In genomic region chr12:129001-129400, GRCh38 we compare ENCODE assay signal across 29 cellular contexts.
"Had no signal": no experiment of that assay in that cellular context is flagged by ENCODE, and none has a peak within 500 bp of the region (broad histone marks: within the 10 kb centered on the region; RNA-seq: fewer than 3 reads in every experiment).

No MANE protein-coding gene starts in this region.

- H3K27me3 ChIP-seq: ascending aorta, cardiac muscle cell, colonic mucosa had no signal

- H3K27ac ChIP-seq: ascending aorta, cardiac muscle cell, colonic mucosa, VCaP had no signal

- H3K36me3 ChIP-seq: ascending aorta, cardiac muscle cell, colonic mucosa had no signal

- FAIRE-seq: bronchial epithelial cell, TTC549 had no signal

- DNase-seq: activated B cell treated with CpG ODN at 0.5 μM for 24 hours; activated CD4-positive, alpha-beta memory T cell treated with anti-CD3 and anti-CD28 coated beads for 36 hours; activated CD4-positive, alpha-beta T cell treated with anti-CD3 and anti-CD28 coated beads for 4 hours; activated CD4-positive, alpha-beta T cell treated with anti-CD3 and anti-CD28 coated beads, Interleukin-2, amount 10 ng/mL, durations not matched to agents 24 days and 14 days; activated CD4-positive, alpha-beta T cell treated with anti-CD3 and anti-CD28 coated beads, Interleukin-2, amount 50 U/mL, for 1 hour; activated CD4-positive, alpha-beta T cell treated with anti-CD3 and anti-CD28 coated beads, Interleukin-2, amount 50 U/mL, for 4 hours; activated CD4-positive, CD25-positive, alpha-beta regulatory T cell treated with anti-CD3 and anti-CD28 coated beads, Interleukin-2, amount 50 U/mL, for 72 hours; activated CD8-positive, alpha-beta memory T cell treated with anti-CD3 and anti-CD28 coated beads, Interleukin-2, amount 50 U/mL, for 4 hours; activated CD8-positive, alpha-beta T cell treated with anti-CD3 and anti-CD28 coated beads for 36 hours; activated effector memory CD4-positive, alpha-beta T cell treated with anti-CD3 and anti-CD28 coated beads, Interleukin-2, amount 50 U/mL, for 16 hours; activated naive CD4-positive, alpha-beta T cell treated with anti-CD3 and anti-CD28 coated beads, Interleukin-2, amount 10 ng/mL, durations not matched to agents 7 days and 5 days; activated naive CD4-positive, alpha-beta T cell treated with Interleukin-2 at 50 U/mL for 16 hours; activated naive CD8-positive, alpha-beta T cell treated with anti-CD3 and anti-CD28 coated beads, Interleukin-2, amount 10 ng/mL, durations not matched to agents 7 days and 5 days; activated naive CD8-positive, alpha-beta T cell treated with anti-CD3 and anti-CD28 coated beads, Interleukin-2, amount 50 U/mL, for 24 hours; activated T-cell treated with anti-CD3 and anti-CD28 coated beads for 4 hours; activated T-cell treated with anti-CD3 and anti-CD28 coated beads, Interleukin-2, amount 50 U/mL, for 1 hour; activated T-cell treated with anti-CD3 and anti-CD28 coated beads, Interleukin-2, amount 50 U/mL, for 4 hours; activated T-cell treated with anti-CD3 and anti-CD28 coated beads, Interleukin-2, amount 50 U/mL, for 72 hours; amygdala; anterior cingulate cortex; colonic mucosa; T-helper 2 cell; T-helper 9 cell had no signal

- H3K4me1 ChIP-seq: ascending aorta, colonic mucosa had no signal

- ATAC-seq: activated CD8-positive, alpha-beta T cell treated with anti-CD3 and anti-CD28 coated beads for 36 hours; activated naive CD8-positive, alpha-beta T cell treated with anti-CD3 and anti-CD28 coated beads, Interleukin-2, amount 50 U/mL, for 24 hours; activated T-cell treated with anti-CD3 and anti-CD28 coated beads, Interleukin-2, amount 50 U/mL, for 4 hours; activated T-cell treated with anti-CD3 and anti-CD28 coated beads, Interleukin-2, amount 50 U/mL, for 72 hours; activated T-helper 17 cell treated with anti-CD3 and anti-CD28 coated beads, Interleukin-2, amount 50 U/mL, for 72 hours had no signal

- H3K9me3 ChIP-seq: ascending aorta, colonic mucosa had no signal

- H3K4me3 ChIP-seq: ascending aorta, cardiac muscle cell, colonic mucosa had no signal
